23 cellular contexts compared by ENCODE assay signal in genomic region chr11:66075273-66075672, GRCh38. TPM values are rescaled to one million over a fixed set of nuclear protein-coding genes. Genes with fewer than 3 reads are reported as not detected.
"Had no signal": no experiment of that assay in that cellular context is flagged by ENCODE, and none has a peak within 500 bp of the region (broad histone marks: within the 10 kb centered on the region; RNA-seq: fewer than 3 reads in every experiment).

No MANE protein-coding gene starts in this region.

- H3K27me3 ChIP-seq: MG63, SJSA1 had no signal

- DNase-seq: Karpas-422, KG1, MG63, NCI-H1092, NCI-H1105 treated with DMSO at 0.1 percent for 48 hours, NCI-H1417 treated with DMSO at 0.1 percent for 48 hours, NCI-H146, NCI-H1694 treated with DMSO at 0.1 percent for 48 hours, NCI-H1930, NCI-H2081, NCI-H2171, NCI-H226, NCI-H446, NCI-H510A, NCI-H524 treated with DMSO at 0.1 percent for 48 hours, NCI-H69, NCI-H774, Right ventricle myocardium superior, RPMI8226, SIG-M5 had no signal

- H3K9me3 ChIP-seq: MG63 had no signal

- H3K4me3 ChIP-seq: MG63, SJSA1, SK-N-MC had no signal

- H3K27ac ChIP-seq: SJSA1, SK-N-MC had no signal

RNA-seq across cellular contexts. Expression of gene GAL3ST3, which starts 26.3 kb away (rescaled TPM):
- total RNA-seq: HT-29, SJSA1 had no signal

RNA-seq across cellular contexts. Expression of gene CATSPER1, which starts 49.0 kb away (rescaled TPM):
- total RNA-seq: Right ventricle myocardium superior had no signal
